Comparison of ENCODE assay signal across 16 cellular contexts in the genomic region with DNA sequence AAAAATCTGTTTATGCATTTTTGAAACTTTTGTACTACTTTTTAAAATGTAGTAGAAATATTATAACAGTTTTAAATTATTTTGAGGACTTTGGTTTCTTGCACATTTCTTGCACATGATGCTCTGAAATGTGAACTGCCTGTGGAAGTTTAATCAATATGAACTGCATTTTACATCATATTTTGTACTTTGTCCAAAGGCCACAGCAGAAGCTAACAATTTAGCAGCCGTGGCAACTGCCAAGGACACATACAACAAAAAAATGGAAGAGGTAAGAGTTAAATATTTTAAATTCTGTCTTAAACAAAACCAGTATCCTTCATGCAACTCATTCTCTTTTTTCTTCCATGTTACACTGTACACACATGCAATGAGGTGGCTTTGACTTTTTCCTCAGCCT. TPM values are rescaled to one million over a fixed set of nuclear protein-coding genes. Genes with fewer than 3 reads are reported as not detected.
DNase-seq lines count a peak whose midpoint lies in the region; TF ChIP-seq lines count a peak whose summit lies in the region.
"Had no signal": no experiment of that assay in that cellular context is flagged by ENCODE, and none has a peak within 500 bp of the region (broad histone marks: within the 10 kb centered on the region; RNA-seq: fewer than 3 reads in every experiment).

No MANE protein-coding gene starts in this region.

- WGBS in liver = 41% methylated on average over 1 of the region's 1 CpG

- H3K4me3 ChIP-seq in AG10803 (ENCODE audit: low read length) = no peak overlapping the region
- H3K4me3 ChIP-seq in adipocyte (ENCODE audit: low read length) = no peak overlapping the region
- no peak overlapping the region for H3K4me3 ChIP-seq in liver (ENCODE audit: low read depth in 1 of 3, low read length in 3 of 3)
- H3K4me3 ChIP-seq in brain microvascular endothelial cell (ENCODE audit: low read depth, low read length) = no peak overlapping the region
- H3K4me3 ChIP-seq in H7 (ENCODE audit: insufficient read depth, low read depth, low read length) = no peak overlapping the region
- H3K4me3 ChIP-seq: BLaER1 had no signal

- H3K9ac ChIP-seq in adipocyte (ENCODE audit: low read length) = no peak overlapping the region
- no peak overlapping the region for H3K9ac ChIP-seq in liver (ENCODE audit: low read depth in 1 of 2, low read length in 2 of 2)
- H3K9ac ChIP-seq: BLaER1 had no signal

- DNase-seq in AG10803 (ENCODE audit: low read depth) (peak; percentile 70), adipocyte (ENCODE audit: low read depth) (peak; percentile 35), fibroblast of gingiva (ENCODE audit: low read depth) (peak; percentile 70), brain microvascular endothelial cell (no peak), T1000 (lab: John Stamatoyannopoulos, UW) (no peak), H7 (no peak)
- DNase-seq: Caco-2; CD4-positive, CD25-positive, alpha-beta regulatory T cell; CD8-positive, alpha-beta T cell; DMS153; DND-41; GOT3; HCEC 1CT had no signal

- peaks cover 10% of the 10 kb centered on the region for H3K36me3 ChIP-seq in adipocyte (ENCODE audit: control insufficient read depth, insufficient read depth, low read length, severe bottlenecking)
- H3K36me3 ChIP-seq in liver (ENCODE audit: control insufficient read depth in 4 of 4, insufficient read depth in 3 of 4, low read depth in 1 of 4, low read length in 3 of 4) = no peaks in the 10 kb centered on the region
- H3K36me3 ChIP-seq in brain microvascular endothelial cell (replicated peaks) = no peaks in the 10 kb centered on the region
- H3K36me3 ChIP-seq in H7 (replicated peaks; ENCODE audit: control insufficient read depth, insufficient read depth, low read length) = no peaks in the 10 kb centered on the region

- H3K27me3 ChIP-seq in adipocyte (replicated peaks; ENCODE audit: control insufficient read depth, insufficient read depth, low read length) (no peaks in the 10 kb centered on the region), liver (ENCODE audit: control insufficient read depth in 4 of 4, insufficient read depth in 4 of 4, low read length in 3 of 4) (no peaks in the 10 kb centered on the region), brain microvascular endothelial cell (replicated peaks) (no peaks in the 10 kb centered on the region), H7 (ENCODE audit: control insufficient read depth, insufficient read depth, low read length) (no peaks in the 10 kb centered on the region)
- H3K27me3 ChIP-seq: BLaER1 had no signal

- H3K4me1 ChIP-seq in adipocyte (ENCODE audit: control insufficient read depth, insufficient read depth, low read length) (no peaks in the 10 kb centered on the region), liver (ENCODE audit: control insufficient read depth in 4 of 4, insufficient read depth in 4 of 4, low read length in 3 of 4) (no peaks in the 10 kb centered on the region)
- H3K4me1 ChIP-seq: BLaER1, Caco-2 had no signal

- TF ChIP-seq CTCF in AG10803 (conservative IDR thresholded peaks at IDR 0.05; ENCODE audit: low read length) (no peak), liver (IDR thresholded peaks at IDR 0.05; ENCODE audit: low read depth, low read length, missing input control) (no peak), brain microvascular endothelial cell (IDR thresholded peaks at IDR 0.05; ENCODE audit: low read depth, low read length, missing control alignments) (no peak)

- no peak for TF ChIP-seq RAD21 in liver (IDR thresholded peaks at IDR 0.05)

- in situ Hi-C loops in brain microvascular endothelial cell (cut with HindIII; ENCODE audit: low pct_ligation_motif_present, low sequenced_read_pairs) = no loop called here

- H3K27ac ChIP-seq in liver (ENCODE audit: low read depth in 1 of 2, low read length in 2 of 2) = no peak overlapping the region
- no peak overlapping the region for H3K27ac ChIP-seq in brain microvascular endothelial cell
- H3K27ac ChIP-seq: BLaER1, C4-2B had no signal

- H3K9me3 ChIP-seq in adipocyte (ENCODE audit: control insufficient read depth, low read length) = no peaks in the 10 kb centered on the region
- no peaks in the 10 kb centered on the region for H3K9me3 ChIP-seq in liver (ENCODE audit: control insufficient read depth in 4 of 4, low read length in 3 of 4)
- H3K9me3 ChIP-seq: BLaER1, Caco-2 had no signal

TF ChIP-seq in liver, 16 proteins besides CTCF, POLR2A, EP300 and RAD21:
- TF ChIP-seq HNF4A (conservative IDR thresholded peaks at IDR 0.05) = peak; percentile 32 to 65
- TF ChIP-seq SP1 (IDR thresholded peaks at IDR 0.05) = no peak

RNA-seq across cellular contexts. Expression of a gene that starts 45.1 kb away (rescaled TPM):
- 10 to 100 TPM in 1 of 2 donors, 1 to 10 TPM in 1; 9.5 to 14.0 TPM for total RNA-seq in liver
- 1 to 10 TPM; 4.9 to 6.3 TPM for polyA plus RNA-seq in liver
- 28.4 and 36.0 TPM in 2 replicates for total RNA-seq in H7 (2014; rRNA removed; shearing (Covaris generic))

Comparison
In these comparisons a context has a peak if more than half of its experiments do, and no peak if none do; other contexts are left out.
1. DNase-seq: peak in AG10803 (single experiment), adipocyte (single experiment) and fibroblast of gingiva (single experiment); none in brain microvascular endothelial cell (single experiment), T1000 (single experiment) and H7 (single experiment).